In genomic region chr7:121519548-121520521, GRCh38 we compare ENCODE assay signal across 11 cellular contexts.
DNase-seq lines count a peak whose midpoint lies in the region; ATAC-seq, FAIRE-seq and TF ChIP-seq lines count a peak whose summit lies in the region.
"Had no signal": no experiment of that assay in that cellular context is flagged by ENCODE, and none has a peak within 500 bp of the region (broad histone marks: within the 10 kb centered on the region; RNA-seq: fewer than 3 reads in every experiment).

No MANE protein-coding gene starts in this region.

- H3K27me3 Mint-ChIP-seq in stimulated activated naive CD8-positive, alpha-beta T cell treated with anti-CD3 and anti-CD28 coated beads, Interleukin-15, amount 100 ng/mL, for 72 hours, result peaks cover 8% of the 10 kb centered on the region

- H3K4me1 Mint-ChIP-seq in stimulated activated naive CD8-positive, alpha-beta T cell treated with anti-CD3 and anti-CD28 coated beads, Interleukin-15, amount 100 ng/mL, for 72 hours, result peaks cover 5% of the 10 kb centered on the region

- no peak overlapping the region for H3K4me3 ChIP-seq in fibroblast of mammary gland (ENCODE audit: control insufficient read depth, low read depth, low read length)
- H3K4me3 ChIP-seq: thoracic aorta had no signal

- TF ChIP-seq CTCF in fibroblast of mammary gland (conservative IDR thresholded peaks at IDR 0.05; ENCODE audit: control insufficient read depth, insufficient read depth, low read depth, low read length), result no peak

- no peak overlapping the region for H3K27ac Mint-ChIP-seq in stimulated activated naive CD8-positive, alpha-beta T cell treated with anti-CD3 and anti-CD28 coated beads, Interleukin-15, amount 100 ng/mL, for 72 hours

- peak; percentile 77 for ATAC-seq in stimulated activated naive CD8-positive, alpha-beta T cell treated with anti-CD3 and anti-CD28 coated beads, Interleukin-15, Interleukin-2, amounts not matched to agents 100 U/mL and 50 U/mL, for 24 hours
- no peak for ATAC-seq in stimulated activated naive CD8-positive, alpha-beta T cell treated with anti-CD3 and anti-CD28 coated beads, Interleukin-15, amount 100 ng/mL, for 72 hours
- ATAC-seq in HG03378 (IDR thresholded peaks at IDR 0.05; ENCODE audit: unreplicated experiment), result peak; percentile 58
- ATAC-seq: naive thymus-derived CD8-positive, alpha-beta T cell had no signal

- no peak for DNase-seq in stimulated activated naive CD8-positive, alpha-beta T cell treated with anti-CD3 and anti-CD28 coated beads, Interleukin-15, Interleukin-2, amounts not matched to agents 100 U/mL and 50 U/mL, for 24 hours
- DNase-seq in stimulated activated naive CD8-positive, alpha-beta T cell treated with anti-CD3 and anti-CD28 coated beads, Interleukin-15, amount 100 ng/mL, for 72 hours, result no peak
- DNase-seq in fibroblast of mammary gland (ENCODE audit: low read depth) (peak; percentile 91), cortex of kidney (lab: John Stamatoyannopoulos, UW) (no peak), superior temporal gyrus (ENCODE audit: extremely low spot score) (no peak), HTR-8/SVneo (ENCODE audit: insufficient read length, low spot score) (no peak)
- DNase-seq in stimulated activated CD4-positive, alpha-beta T cell treated with anti-CD3 and anti-CD28 coated beads, Interleukin-2, amount 100 ng/mL, for 48 hours, result no peak
- DNase-seq: AML-193; naive thymus-derived CD8-positive, alpha-beta T cell had no signal

- peaks cover 5 to 12% of the 10 kb centered on the region in 2 donors for H3K9me3 Mint-ChIP-seq in stimulated activated naive CD8-positive, alpha-beta T cell treated with anti-CD3 and anti-CD28 coated beads, Interleukin-15, amount 100 ng/mL, for 72 hours
- H3K9me3 Mint-ChIP-seq: naive thymus-derived CD8-positive, alpha-beta T cell had no signal

- no peak for FAIRE-seq in HTR-8/SVneo (lab: Jason Lieb, UNC)

- no peak overlapping the region for H3K4me3 Mint-ChIP-seq in stimulated activated naive CD8-positive, alpha-beta T cell treated with anti-CD3 and anti-CD28 coated beads, Interleukin-15, amount 100 ng/mL, for 72 hours
- H3K4me3 Mint-ChIP-seq: naive thymus-derived CD8-positive, alpha-beta T cell had no signal
